ENCODE assay signal across 9 cellular contexts in genomic region chr1:41811978-41812852, GRCh38.
DNase-seq lines count a peak whose midpoint lies in the region; ATAC-seq and TF ChIP-seq lines count a peak whose summit lies in the region.
"Had no signal": no experiment of that assay in that cellular context is flagged by ENCODE, and none has a peak within 500 bp of the region (broad histone marks: within the 10 kb centered on the region; RNA-seq: fewer than 3 reads in every experiment).

No MANE protein-coding gene starts in this region.

- 46% methylated on average over 6 of the region's 7 CpGs for whole genome bisulfite sequencing in mammary epithelial cell (ENCODE audit: low coverage, missing lambda C conversion rate)

- POLR2A ChIA-PET in A673 (lab: Charles Lee; ENCODE audit: low non-redundant PET) = no interaction called here

- TF ChIP-seq CTCF in A673 (conservative IDR thresholded peaks at IDR 0.05; ENCODE audit: low read depth, low read length) = peak; percentile 92
- peak; percentile 72 for TF ChIP-seq CTCF in GM13977 (IDR thresholded peaks at IDR 0.05; ENCODE audit: extremely low read depth, insufficient read depth, missing control alignments)
- peak; percentile 77 to 82 for TF ChIP-seq CTCF in mammary epithelial cell (conservative IDR thresholded peaks at IDR 0.05 in 1 of 2, IDR thresholded peaks at IDR 0.05 in 1 of 2; ENCODE audit: extremely low read depth in 1 of 2, insufficient read depth in 1 of 2, low read depth in 1 of 2, low read length in 2 of 2)

- no peak overlapping the region for H2AFZ ChIP-seq in mammary epithelial cell (ENCODE audit: low read depth, low read length)

- peak; percentile 75 for DNase-seq in A673 (ENCODE audit: low spot score)
- DNase-seq in GM13977 (ENCODE audit: low spot score) = peak; percentile 64
- peak; percentile 72 for DNase-seq in NCI-H2107 (lab: John Stamatoyannopoulos, UW)
- peak; percentile 34 for DNase-seq in T-helper 9 cell
- DNase-seq in mammary epithelial cell = peak; percentile 59
- peak; percentile 30 for DNase-seq in kidney glomerular epithelial cell (lab: John Stamatoyannopoulos, UW)
- peak; percentile 42 to 48 for DNase-seq in stimulated activated CD8-positive, alpha-beta memory T cell treated with anti-CD3 and anti-CD28 coated beads, Interleukin-15, amount 100 ng/mL, for 48 hours (ENCODE audit: low read depth in 2 of 2)

- ATAC-seq in GM18502 (IDR thresholded peaks at IDR 0.05; ENCODE audit: poor library complexity, unreplicated experiment) = no peak

- intact Hi-C loops in A673 (cut with micrococcal nuclease; ENCODE audit: unreplicated experiment) = no loop called here
- intact Hi-C loops in mammary epithelial cell (cut with micrococcal nuclease) = loop anchor here (1.0 to 5.0 kb wide), 5 partner anchors 79 to 361 kb away; no protein-coding TSS in a partner anchor

- H3K4me1 ChIP-seq in A673 (ENCODE audit: insufficient read depth, low read length, poor library complexity, severe bottlenecking) (no peaks in the 10 kb centered on the region), mammary epithelial cell (ENCODE audit: insufficient read depth, low read length) (peaks cover 3% of the 10 kb centered on the region)

- H3K4me3 ChIP-seq in A673 (ENCODE audit: low read depth, low read length, poor library complexity, severe bottlenecking) = no peak overlapping the region
- H3K4me3 ChIP-seq in mammary epithelial cell (replicated peaks in 1 of 3; ENCODE audit: insufficient read depth in 1 of 3, low read depth in 2 of 3, low read length in 3 of 3) = no peak overlapping the region

- H3K4me2 ChIP-seq in mammary epithelial cell (ENCODE audit: insufficient read depth, low read depth, low read length) = no peak overlapping the region

- H3K9me3 ChIP-seq in A673 (ENCODE audit: low read depth, low read length, poor library complexity, severe bottlenecking) (no peaks in the 10 kb centered on the region), mammary epithelial cell (replicated peaks; ENCODE audit: insufficient read depth, low read length) (no peaks in the 10 kb centered on the region)

- in situ Hi-C loops in GM13977 (cut with MboI; ENCODE audit: low pct_unique_long_range_greater_than_20kb, low sequenced_read_pairs, unreplicated experiment) = no loop called here
- in situ Hi-C loops in mammary epithelial cell (cut with MboI; ENCODE audit: low sequenced_read_pairs in 2 of 2) = loop anchor here in 1 of 2 donors (25.0 kb wide), 1 partner anchor 325 kb away; no protein-coding TSS in a partner anchor

- CTCF ChIA-PET in A673 (lab: Charles Lee) = interaction anchor here (0.6 to 1.0 kb wide), 2 partner anchors 361 to 1721 kb away, joined by 3 read pairs; no protein-coding TSS in a partner anchor
- CTCF ChIA-PET in mammary epithelial cell (lab: Charles Lee; ENCODE audit: low non-redundant PET) = interaction anchor here (0.6 to 0.9 kb wide), 2 partner anchors 50 to 362 kb away, joined by 3 to 4 read pairs; no protein-coding TSS in a partner anchor

- no peak overlapping the region for H3K9ac ChIP-seq in mammary epithelial cell (ENCODE audit: insufficient read depth, low read length)

- H3K27ac ChIP-seq in A673 (ENCODE audit: low read depth, low read length, poor library complexity, severe bottlenecking) = peak overlapping the region; percentile 23
- H3K27ac ChIP-seq in mammary epithelial cell (ENCODE audit: insufficient read depth, low read depth, low read length) = no peak overlapping the region
- H3K27ac ChIP-seq: epithelial cell of prostate had no signal

- no peaks in the 10 kb centered on the region for H4K20me1 ChIP-seq in mammary epithelial cell (ENCODE audit: insufficient read depth, low read length)

- no peaks in the 10 kb centered on the region for H3K27me3 ChIP-seq in A673 (replicated peaks; ENCODE audit: insufficient read depth, low read depth, low read length, poor library complexity)
- no peaks in the 10 kb centered on the region for H3K27me3 ChIP-seq in mammary epithelial cell (ENCODE audit: insufficient read depth, low read length)

- no peaks in the 10 kb centered on the region for H3K36me3 ChIP-seq in A673 (ENCODE audit: insufficient read depth, low read length, poor library complexity, severe bottlenecking)
- no peaks in the 10 kb centered on the region for H3K36me3 ChIP-seq in mammary epithelial cell (ENCODE audit: insufficient read depth, low read length)

- no TSS peak for BruUV-seq in A673 (replicated peaks; lab: Mats Ljungman, UMichigan)
- BruUV-seq in mammary epithelial cell (replicated peaks; lab: Mats Ljungman, UMichigan) = no TSS peak

- H3K79me2 ChIP-seq in mammary epithelial cell (ENCODE audit: insufficient read depth, low read length) = no peaks in the 10 kb centered on the region

- dilution Hi-C loops in mammary epithelial cell (cut with HindIII; ENCODE audit: low sequenced_read_pairs) = no loop called here
